8 cellular contexts compared by ENCODE assay signal in genomic region chr6:4055420-4056041, GRCh38. TPM values are rescaled to one million over a fixed set of nuclear protein-coding genes. Genes with fewer than 3 reads are reported as not detected.
DNase-seq lines count a peak whose midpoint lies in the region; ATAC-seq and TF ChIP-seq lines count a peak whose summit lies in the region.

No MANE protein-coding gene starts in this region.

- peaks cover 44% of the 10 kb centered on the region for H3K4me1 Mint-ChIP-seq in activated naive CD8-positive, alpha-beta T cell treated with anti-CD3 and anti-CD28 coated beads, Interleukin-2, amount 50 U/mL, for 24 hours

- no peaks in the 10 kb centered on the region for H3K27me3 ChIP-seq in hepatocyte
- H3K27me3 ChIP-seq in transverse colon: no peaks in the 10 kb centered on the region

- H3K9me3 ChIP-seq in hepatocyte (ENCODE audit: low read depth) (no peaks in the 10 kb centered on the region), transverse colon (no peaks in the 10 kb centered on the region)

- H3K27ac Mint-ChIP-seq in activated naive CD8-positive, alpha-beta T cell treated with anti-CD3 and anti-CD28 coated beads, Interleukin-2, amount 50 U/mL, for 24 hours: peak overlapping the region; percentile 46

- H3K36me3 Mint-ChIP-seq in activated naive CD8-positive, alpha-beta T cell treated with anti-CD3 and anti-CD28 coated beads, Interleukin-2, amount 50 U/mL, for 24 hours (ENCODE audit: low read depth): peaks cover 72% of the 10 kb centered on the region

- no peaks in the 10 kb centered on the region for H4K20me1 ChIP-seq in hepatocyte (ENCODE audit: insufficient read depth, poor library complexity, severe bottlenecking)

- TF ChIP-seq CTCF in hepatocyte (IDR thresholded peaks at IDR 0.05; ENCODE audit: poor library complexity): peak; percentile 69
- peak in 4 of 5 experiments; percentile 29 to 50 (median 40) for TF ChIP-seq CTCF in transverse colon (IDR thresholded peaks at IDR 0.05)

- peaks cover 2% of the 10 kb centered on the region for H3K79me2 ChIP-seq in hepatocyte

- H3K9me2 ChIP-seq in hepatocyte (replicated peaks; ENCODE audit: insufficient read depth): no peaks in the 10 kb centered on the region

- H3K4me3 ChIP-seq in hepatocyte (no peak overlapping the region), transverse colon (no peak overlapping the region)

- TF ChIP-seq EP300 in transverse colon (IDR thresholded peaks at IDR 0.05; ENCODE audit: low read depth): no peak

- H3K4me1 ChIP-seq in hepatocyte (ENCODE audit: insufficient read depth): peaks cover 4% of the 10 kb centered on the region
- peaks cover 0 to 4% (median 0%) of the 10 kb centered on the region in 4 donors for H3K4me1 ChIP-seq in transverse colon

- no peak overlapping the region for H3K4me2 ChIP-seq in hepatocyte

- H3K36me3 ChIP-seq in hepatocyte (replicated peaks; ENCODE audit: insufficient read depth, low read depth): no peaks in the 10 kb centered on the region
- peaks cover 0 to 82% (median 40%) of the 10 kb centered on the region in 4 donors for H3K36me3 ChIP-seq in transverse colon

- TF ChIP-seq POLR2A in transverse colon (IDR thresholded peaks at IDR 0.05): no peak

- H3K27ac ChIP-seq in hepatocyte (peak overlapping the region; percentile 25), transverse colon (no peak overlapping the region)

- H2AFZ ChIP-seq in hepatocyte: no peak overlapping the region

- intact Hi-C loops in transverse colon (cut with DNase I; ENCODE audit: low total_unique reads): no loop called here

- WGBS in hepatocyte (ENCODE audit: low lambda C conversion rate, missing lambda C conversion rate): 69% methylated on average over 2 of the region's 2 CpGs
- WGBS in transverse colon (ENCODE audit: low coverage in 1 of 2), 2 donors: 57 to 73% methylated on average over 1 to 2 of the region's 2 CpGs

- in situ Hi-C loops in transverse colon (cut with MboI; ENCODE audit: low pct_ligation_motif_present in 1 of 4, low pct_unique_long_range_greater_than_20kb in 1 of 4, low sequenced_read_pairs in 3 of 4): loop anchor here in 2 of 4 donors (10.0 kb wide), 1 partner anchor 99 kb away; no protein-coding TSS in a partner anchor

- H3K4me3 Mint-ChIP-seq in activated naive CD8-positive, alpha-beta T cell treated with anti-CD3 and anti-CD28 coated beads, Interleukin-2, amount 50 U/mL, for 24 hours: no peak overlapping the region

- peak; percentile 8 for DNase-seq in CD1c-positive myeloid dendritic cell (ENCODE audit: extremely low spot score)
- peak; percentile 51 for DNase-seq in HT-29 (ENCODE audit: low spot score)
- no peak for DNase-seq in activated naive CD8-positive, alpha-beta T cell treated with anti-CD3 and anti-CD28 coated beads, Interleukin-2, amount 50 U/mL, for 24 hours
- peak; percentile 74 for DNase-seq in hepatocyte (ENCODE audit: low spot score)
- DNase-seq in transverse colon: peak; percentile 28
- DNase-seq in T-helper 9 cell: no peak
- DNase-seq in islet precursor cell: no peak
- no peak for DNase-seq in ecto neural progenitor cell (ENCODE audit: low spot score)

- H3K9me3 Mint-ChIP-seq in activated naive CD8-positive, alpha-beta T cell treated with anti-CD3 and anti-CD28 coated beads, Interleukin-2, amount 50 U/mL, for 24 hours: no peaks in the 10 kb centered on the region

- no peaks in the 10 kb centered on the region for H3K27me3 Mint-ChIP-seq in activated naive CD8-positive, alpha-beta T cell treated with anti-CD3 and anti-CD28 coated beads, Interleukin-2, amount 50 U/mL, for 24 hours

- ATAC-seq in activated naive CD8-positive, alpha-beta T cell treated with anti-CD3 and anti-CD28 coated beads, Interleukin-2, amount 50 U/mL, for 24 hours: no peak

RNA-seq across cellular contexts. Expression of gene FAM217A, which starts 23.4 kb away (rescaled TPM):
- not detected in 2 replicates for total RNA-seq in HT-29 (2014; rRNA removed; shearing (Covaris generic))
- total RNA-seq in hepatocyte (not detected in 2 replicates), transverse colon (not detected)
- polyA plus RNA-seq in hepatocyte: not detected in 2 replicates

Comparison
In these comparisons a context has a peak if more than half of its experiments do, and no peak if none do; other contexts are left out.
1. DNase-seq: peak in CD1c-positive myeloid dendritic cell (single experiment), HT-29 (single experiment), hepatocyte (single experiment) and transverse colon (single experiment); none in activated naive CD8-positive, alpha-beta T cell treated with anti-CD3 and anti-CD28 coated beads, Interleukin-2, amount 50 U/mL, for 24 hours (single experiment), T-helper 9 cell (single experiment), islet precursor cell (single experiment) and ecto neural progenitor cell (single experiment).